8 cellular contexts compared by ENCODE assay signal in the genomic region with DNA sequence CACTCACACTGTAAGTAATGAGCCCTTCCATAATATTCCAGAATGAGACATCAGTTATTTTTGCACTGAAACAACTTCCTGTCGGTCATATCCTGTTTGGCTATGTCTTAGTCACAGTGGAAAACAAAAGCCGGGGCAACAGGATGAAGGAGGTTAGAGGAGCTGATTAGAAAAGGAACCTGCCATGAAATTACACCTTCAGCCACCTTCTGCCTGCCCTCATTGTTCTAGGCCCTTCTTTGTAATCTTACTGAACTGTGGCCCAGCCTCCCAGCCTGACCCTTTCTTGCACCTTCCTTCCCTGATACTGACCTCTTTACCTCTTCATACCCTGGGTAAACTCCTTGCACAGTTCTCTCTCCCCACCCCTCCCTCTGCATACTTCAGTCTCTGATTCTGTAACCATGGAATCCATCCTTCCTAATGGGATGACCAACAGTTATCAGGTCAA.
A peak's percentile ranks its signal among the peaks of the same experiment; 100 is the strongest.
DNase-seq lines count a peak whose midpoint lies in the region; ATAC-seq, FAIRE-seq and TF ChIP-seq lines count a peak whose summit lies in the region.

No MANE protein-coding gene starts in this region.

- WGBS in A549 (ENCODE audit: missing lambda C conversion rate), result 4% methylated on average over 2 of the region's 2 CpGs

- H3K4me3 Mint-ChIP-seq in HFFc6, result peak overlapping the region; percentile 67
- H3K4me3 Mint-ChIP-seq in activated CD4-positive, alpha-beta memory T cell treated with anti-CD3 and anti-CD28 coated beads, Interleukin-2, amount 10 ng/mL, durations not matched to agents 7 days and 5 days, result peak overlapping the region; percentile 9

- H3K4me1 Mint-ChIP-seq in HFFc6 (ENCODE audit: low read depth), result peaks cover 49% of the 10 kb centered on the region
- H3K4me1 Mint-ChIP-seq in activated CD4-positive, alpha-beta memory T cell treated with anti-CD3 and anti-CD28 coated beads, Interleukin-2, amount 10 ng/mL, durations not matched to agents 7 days and 5 days, result peaks cover 46% of the 10 kb centered on the region

- peak in 1 of 2 experiments; percentile 69; a peak in 3 of 6 replicates for ATAC-seq in A549

- no peak for TF ChIP-seq RAD21 in A549 (conservative IDR thresholded peaks at IDR 0.05 in 1 of 2, IDR thresholded peaks at IDR 0.05 in 1 of 2)

- peaks cover 4% of the 10 kb centered on the region; the same call in 1 of the 2 replicates for H3K36me3 Mint-ChIP-seq in HFFc6 (ENCODE audit: low read depth)
- H3K36me3 Mint-ChIP-seq in activated CD4-positive, alpha-beta memory T cell treated with anti-CD3 and anti-CD28 coated beads, Interleukin-2, amount 10 ng/mL, durations not matched to agents 7 days and 5 days (ENCODE audit: low read depth), result peaks cover 51% of the 10 kb centered on the region

- peak overlapping the region; percentile 97 for H3K27ac Mint-ChIP-seq in HFFc6
- peak overlapping the region; percentile 95 for H3K27ac Mint-ChIP-seq in activated CD4-positive, alpha-beta memory T cell treated with anti-CD3 and anti-CD28 coated beads, Interleukin-2, amount 10 ng/mL, durations not matched to agents 7 days and 5 days

- no peaks in the 10 kb centered on the region for H3K27me3 ChIP-seq in H7 (ENCODE audit: control insufficient read depth, insufficient read depth, low read length)

- FAIRE-seq in A549 (lab: Jason Lieb, UNC) (no peak), frontal cortex (lab: Jason Lieb, UNC) (no peak)

- TF ChIP-seq CTCF in A549 (IDR thresholded peaks at IDR 0.05) (no peak), HFFc6 (IDR thresholded peaks at IDR 0.05) (no peak), fibroblast of pulmonary artery (IDR thresholded peaks at IDR 0.05; ENCODE audit: low read length, missing control alignments) (no peak)

- H3K36me3 ChIP-seq in H7 (replicated peaks; ENCODE audit: control insufficient read depth, insufficient read depth, low read length), result no peaks in the 10 kb centered on the region

- H3K4me3 ChIP-seq in A549 (no peak overlapping the region), fibroblast of pulmonary artery (replicated peaks; ENCODE audit: low read depth, low read length) (no peak overlapping the region), skin epidermis (no peak overlapping the region), H7 (ENCODE audit: insufficient read depth, low read depth, low read length) (no peak overlapping the region)

- CTCF ChIA-PET in A549 (lab: Yijun Ruan, JAX), result no interaction called here
- CTCF ChIA-PET in activated CD4-positive, alpha-beta memory T cell treated with anti-CD3 and anti-CD28 coated beads, Interleukin-2, amount 10 ng/mL, durations not matched to agents 7 days and 5 days (lab: Charles Lee), result no interaction called here

- no peak for TF ChIP-seq EP300 in A549 (IDR thresholded peaks at IDR 0.05)

- H3K9me3 Mint-ChIP-seq in HFFc6, result no peaks in the 10 kb centered on the region
- H3K9me3 Mint-ChIP-seq in activated CD4-positive, alpha-beta memory T cell treated with anti-CD3 and anti-CD28 coated beads, Interleukin-2, amount 10 ng/mL, durations not matched to agents 7 days and 5 days, result no peaks in the 10 kb centered on the region

- peak overlapping the region; percentile 39; the same call in 2 of the 3 replicates for H3K4me2 ChIP-seq in A549

- DNase-seq in A549 (ENCODE audit: low read depth in 1 of 2, low spot score in 1 of 2) (peak; percentile 6 to 44), HFFc6 (peak; percentile 81), fibroblast of pulmonary artery (ENCODE audit: low read depth) (peak; percentile 90), H7 (no peak), frontal cortex (ENCODE audit: low spot score in 2 of 2) (no peak)
- peak; percentile 59 for DNase-seq in activated CD4-positive, alpha-beta memory T cell treated with anti-CD3 and anti-CD28 coated beads, Interleukin-2, amount 10 ng/mL, durations not matched to agents 7 days and 5 days
- DNase-seq in NK-92 treated with Interleukin-12 subunit alpha and Interleukin-12 subunit beta, amount 100 ng/mL, for 24 hours (lab: John Stamatoyannopoulos, UW), result no peak

- no peaks in the 10 kb centered on the region for H3K9me3 ChIP-seq in A549

- H3K27me3 Mint-ChIP-seq in HFFc6 (ENCODE audit: insufficient read depth), result no peaks in the 10 kb centered on the region; the same call in 1 of the 2 replicates
- no peaks in the 10 kb centered on the region for H3K27me3 Mint-ChIP-seq in activated CD4-positive, alpha-beta memory T cell treated with anti-CD3 and anti-CD28 coated beads, Interleukin-2, amount 10 ng/mL, durations not matched to agents 7 days and 5 days

- peaks cover 20% of the 10 kb centered on the region for H3K4me1 ChIP-seq in A549

- POLR2A ChIA-PET in A549 (lab: Yijun Ruan, JAX), result no interaction called here
- POLR2A ChIA-PET in activated CD4-positive, alpha-beta memory T cell treated with anti-CD3 and anti-CD28 coated beads, Interleukin-2, amount 10 ng/mL, durations not matched to agents 7 days and 5 days (lab: Charles Lee), result interaction anchor here (1.0 to 2.5 kb wide), 7 partner anchors 8 to 290 kb away, joined by 3 to 10 read pairs (median 4); partner anchors contain the start of gene UBAC2

- H3K27ac ChIP-seq in A549, result peak overlapping the region; percentile 16 to 25; a peak in 2 of 6 replicates
- H3K27ac ChIP-seq in skin epidermis, result peak overlapping the region in 13 of 21 experiments; percentile 1 to 67 (median 31)

- no peak for TF ChIP-seq POLR2A in A549 (IDR thresholded peaks at IDR 0.05; ENCODE audit: low read length)

TF ChIP-seq in A549, 52 proteins besides CTCF, POLR2A, EP300 and RAD21:
- TF ChIP-seq CHD4 (IDR thresholded peaks at IDR 0.05; ENCODE audit: borderline replicate concordance), result no peak
- no peak for TF ChIP-seq HDAC2 (IDR thresholded peaks at IDR 0.05)
- no peak for TF ChIP-seq ZC3H11A (IDR thresholded peaks at IDR 0.05)
- no peak for TF ChIP-seq HES2 (IDR thresholded peaks at IDR 0.05)
- TF ChIP-seq, protein P1, sequence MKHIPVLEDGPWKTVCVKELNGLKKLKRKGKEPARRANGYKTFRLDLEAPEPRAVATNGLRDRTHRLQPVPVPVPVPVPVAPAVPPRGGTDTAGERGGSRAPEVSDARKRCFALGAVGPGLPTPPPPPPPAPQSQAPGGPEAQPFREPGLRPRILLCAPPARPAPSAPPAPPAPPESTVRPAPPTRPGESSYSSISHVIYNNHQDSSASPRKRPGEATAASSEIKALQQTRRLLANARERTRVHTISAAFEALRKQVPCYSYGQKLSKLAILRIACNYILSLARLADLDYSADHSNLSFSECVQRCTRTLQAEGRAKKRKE (CRISPR knock-in tag; IDR thresholded peaks at IDR 0.05; ENCODE audit: low read depth), result no peak
- TF ChIP-seq TP53 (CRISPR knock-in tag; IDR thresholded peaks at IDR 0.05), result no peak
- TF ChIP-seq RARB (CRISPR knock-in tag; IDR thresholded peaks at IDR 0.05), result no peak
- no peak for TF ChIP-seq HOXB5 (CRISPR knock-in tag; IDR thresholded peaks at IDR 0.05)
- no peak for TF ChIP-seq CEBPB (IDR thresholded peaks at IDR 0.05)
- no peak for TF ChIP-seq NFE2L2 (conservative IDR thresholded peaks at IDR 0.05; ENCODE audit: low read length)
- TF ChIP-seq TFCP2L1 (CRISPR knock-in tag; IDR thresholded peaks at IDR 0.05), result no peak
- TF ChIP-seq MYC (IDR thresholded peaks at IDR 0.05; ENCODE audit: borderline replicate concordance, low read length), result no peak
TF ChIP-seq in A549: peak in this region for 0.

Comparison
In these comparisons a context has a peak if more than half of its experiments do, and no peak if none do; other contexts are left out.
1. DNase-seq: peak in A549 (2 of 2), HFFc6 (single experiment), activated CD4-positive, alpha-beta memory T cell treated with anti-CD3 and anti-CD28 coated beads, Interleukin-2, amount 10 ng/mL, durations not matched to agents 7 days and 5 days (single experiment) and fibroblast of pulmonary artery (single experiment); none in NK-92 treated with Interleukin-12 subunit alpha and Interleukin-12 subunit beta, amount 100 ng/mL, for 24 hours (single experiment), H7 (single experiment) and frontal cortex (0 of 2).